11 cellular contexts compared by ENCODE assay signal in the genomic region with DNA sequence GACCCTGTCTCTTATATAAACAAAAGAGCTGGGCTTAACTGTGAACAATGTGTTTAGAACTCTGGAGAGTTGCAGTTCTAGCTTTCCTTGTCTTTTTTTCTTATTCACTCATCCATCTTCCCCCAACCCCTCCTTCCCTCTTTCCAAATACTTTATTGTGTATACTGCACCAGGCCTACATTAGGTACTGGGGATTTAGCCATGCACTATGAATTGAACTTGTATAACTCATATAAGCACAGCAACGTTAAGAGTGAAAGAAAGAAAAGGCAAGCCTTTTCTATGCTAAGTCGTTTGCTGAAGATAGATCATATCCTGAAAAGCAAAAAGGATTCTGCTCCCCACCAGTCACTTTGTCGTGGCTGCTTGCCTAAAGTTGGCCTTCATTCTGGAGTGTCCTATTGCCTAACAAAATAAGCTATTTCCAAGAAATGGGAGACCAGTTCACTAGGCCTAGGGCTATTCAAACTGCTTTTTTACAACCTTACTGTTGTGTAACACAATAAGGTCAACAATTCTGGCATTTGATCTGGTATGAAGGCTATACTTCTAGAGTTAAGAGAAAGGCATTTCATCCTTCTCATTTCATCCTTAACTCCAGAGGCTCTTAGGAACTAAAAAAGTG. TPM values are rescaled to one million over a fixed set of nuclear protein-coding genes. Genes with fewer than 3 reads are reported as not detected.
DNase-seq lines count a peak whose midpoint lies in the region; ATAC-seq and TF ChIP-seq lines count a peak whose summit lies in the region.
"Had no signal": no experiment of that assay in that cellular context is flagged by ENCODE, and none has a peak within 500 bp of the region (broad histone marks: within the 10 kb centered on the region; RNA-seq: fewer than 3 reads in every experiment).

No MANE protein-coding gene starts in this region.

- DNase-seq in MCF 10A (ENCODE audit: unreplicated experiment) = peak; percentile 64
- DNase-seq in breast epithelium (ENCODE audit: low spot score in 2 of 2) = no peak
- DNase-seq in fibroblast of the aortic adventitia (ENCODE audit: low read depth) = peak; percentile 71
- DNase-seq in mucosa of descending colon = no peak
- no peak for DNase-seq in upper lobe of right lung
- no peak for DNase-seq in A673 (ENCODE audit: low spot score)
- no peak for DNase-seq in GM19238 (ENCODE audit: insufficient read length, low spot score)
- DNase-seq in NCI-H1417 (lab: John Stamatoyannopoulos, UW) = no peak
- DNase-seq: activated CD4-positive, CD25-positive, alpha-beta regulatory T cell treated with anti-CD3 and anti-CD28 coated beads, Interleukin-2, amount 50 U/mL, for 72 hours; activated T-cell treated with anti-CD3 and anti-CD28 coated beads, Interleukin-2, amount 50 U/mL, for 1 hour; Calu3 had no signal

- H3K36me3 Mint-ChIP-seq in MCF 10A (ENCODE audit: insufficient read depth, unreplicated experiment) = peaks cover 50% of the 10 kb centered on the region

- peak; percentile 55 for ATAC-seq in mucosa of descending colon
- peak; percentile 47 for ATAC-seq in upper lobe of right lung

- TF ChIP-seq POLR2A in breast epithelium (IDR thresholded peaks at IDR 0.05) = no peak

- no peaks in the 10 kb centered on the region for H3K36me3 ChIP-seq in breast epithelium
- no peaks in the 10 kb centered on the region for H3K36me3 ChIP-seq in mucosa of descending colon (ENCODE audit: low read depth)
- peaks cover 32% of the 10 kb centered on the region for H3K36me3 ChIP-seq in upper lobe of right lung
- peaks cover 15% of the 10 kb centered on the region for H3K36me3 ChIP-seq in A673 (ENCODE audit: insufficient read depth, low read length, poor library complexity, severe bottlenecking)

- H3K4me1 ChIP-seq in breast epithelium (peaks cover 0 to 5% of the 10 kb centered on the region in 2 donors), mucosa of descending colon (ENCODE audit: low read depth) (peaks cover 9% of the 10 kb centered on the region), upper lobe of right lung (peaks cover 9% of the 10 kb centered on the region), A673 (ENCODE audit: insufficient read depth, low read length, poor library complexity, severe bottlenecking) (no peaks in the 10 kb centered on the region)

- BruUV-seq in MCF 10A (replicated peaks; lab: Mats Ljungman, UMichigan) (no TSS peak), A673 (replicated peaks; lab: Mats Ljungman, UMichigan) (no TSS peak)

- peak overlapping the region; percentile 7 for H3K27ac Mint-ChIP-seq in MCF 10A (ENCODE audit: low read depth, unreplicated experiment)

- H3K9me3 Mint-ChIP-seq in MCF 10A (ENCODE audit: unreplicated experiment) = no peaks in the 10 kb centered on the region

- POLR2A ChIA-PET in MCF 10A (lab: Yijun Ruan, JAX) (interaction anchor here (0.6 to 2.6 kb wide), 6 partner anchors 9 to 167 kb away, joined by 3 to 11 read pairs (median 3); partner anchors contain the start of gene SEPTIN11), A673 (lab: Charles Lee; ENCODE audit: low non-redundant PET) (no interaction called here)

- peaks cover 20% of the 10 kb centered on the region for H3K4me1 Mint-ChIP-seq in MCF 10A (ENCODE audit: insufficient read depth, unreplicated experiment)

- H3K27me3 Mint-ChIP-seq in MCF 10A (ENCODE audit: insufficient read depth, unreplicated experiment) = no peaks in the 10 kb centered on the region

- H3K27ac ChIP-seq in breast epithelium (peak overlapping the region in 1 of 2 donors; percentile 65), upper lobe of right lung (no peak overlapping the region), A673 (ENCODE audit: low read depth, low read length, poor library complexity, severe bottlenecking) (no peak overlapping the region)

- H3K4me3 Mint-ChIP-seq in MCF 10A (ENCODE audit: unreplicated experiment) = no peak overlapping the region

- H3K9me3 ChIP-seq in breast epithelium (no peaks in the 10 kb centered on the region), mucosa of descending colon (no peaks in the 10 kb centered on the region), upper lobe of right lung (no peaks in the 10 kb centered on the region), A673 (ENCODE audit: low read depth, low read length, poor library complexity, severe bottlenecking) (no peaks in the 10 kb centered on the region)

- H3K4me3 ChIP-seq in breast epithelium (no peak overlapping the region), fibroblast of the aortic adventitia (ENCODE audit: low read depth, low read length) (no peak overlapping the region), mucosa of descending colon (no peak overlapping the region), upper lobe of right lung (no peak overlapping the region), A673 (ENCODE audit: low read depth, low read length, poor library complexity, severe bottlenecking) (no peak overlapping the region)

- CTCF ChIA-PET in MCF 10A (lab: Yijun Ruan, JAX) (interaction anchor here (0.6 to 6.3 kb wide), 13 partner anchors 10 to 613 kb away, joined by 3 to 61 read pairs (median 3); no protein-coding TSS in a partner anchor), A673 (lab: Charles Lee) (interaction anchor here (0.9 kb wide), 1 partner anchor 160 kb away, joined by 3 read pairs; no protein-coding TSS in a partner anchor)

- no peak for TF ChIP-seq CTCF in MCF 10A (IDR thresholded peaks at IDR 0.05; ENCODE audit: unreplicated experiment)
- TF ChIP-seq CTCF in breast epithelium (IDR thresholded peaks at IDR 0.05) = no peak
- no peak for TF ChIP-seq CTCF in fibroblast of the aortic adventitia (IDR thresholded peaks at IDR 0.05; ENCODE audit: insufficient read depth, low read length)
- no peak for TF ChIP-seq CTCF in mucosa of descending colon (IDR thresholded peaks at IDR 0.05)
- no peak for TF ChIP-seq CTCF in upper lobe of right lung (IDR thresholded peaks at IDR 0.05)
- TF ChIP-seq CTCF in A673 (conservative IDR thresholded peaks at IDR 0.05; ENCODE audit: low read depth, low read length) = no peak

- no peaks in the 10 kb centered on the region for H3K27me3 ChIP-seq in breast epithelium
- no peaks in the 10 kb centered on the region for H3K27me3 ChIP-seq in upper lobe of right lung
- no peaks in the 10 kb centered on the region for H3K27me3 ChIP-seq in A673 (replicated peaks; ENCODE audit: insufficient read depth, low read depth, low read length, poor library complexity)

- intact Hi-C loops in MCF 10A (cut with micrococcal nuclease) = loop anchor here (1.0 to 10.0 kb wide), 4 partner anchors 93 to 609 kb away; partner anchors contain the start of gene SHROOM3
- intact Hi-C loops in breast epithelium (cut with DNase I; ENCODE audit: low total_unique reads) = no loop called here
- intact Hi-C loops in mucosa of descending colon (cut with DNase I, micrococcal nuclease) = no loop called here
- intact Hi-C loops in upper lobe of right lung (cut with DNase I) = no loop called here
- intact Hi-C loops in A673 (cut with micrococcal nuclease; ENCODE audit: unreplicated experiment) = loop anchor here (2.0 kb wide), 1 partner anchor 533 kb away; no protein-coding TSS in a partner anchor

RNA-seq across cellular contexts. Expression of gene CCNI, which starts 32.2 kb away (rescaled TPM):
- total RNA-seq in MCF 10A (2022) = 297 and 368 TPM in 2 replicates
- 100 to 1,000 TPM; 267 to 346 (median 271) TPM for total RNA-seq in breast epithelium
- 136 and 190 TPM in 2 replicates for total RNA-seq in fibroblast of the aortic adventitia (ENCODE audit: low replicate concordance)
- 100 to 1,000 TPM; 175 to 323 (median 190) TPM for total RNA-seq in mucosa of descending colon
- 319 TPM for total RNA-seq in upper lobe of right lung
- 133 and 134 TPM in 2 replicates for total RNA-seq in A673 (2021)

Comparison
In these comparisons a context has a peak if more than half of its experiments do, and no peak if none do; other contexts are left out.
1. DNase-seq: peak in MCF 10A (single experiment) and fibroblast of the aortic adventitia (single experiment); none in breast epithelium (0 of 2), mucosa of descending colon (0 of 3), upper lobe of right lung (single experiment), A673 (single experiment), GM19238 (single experiment) and NCI-H1417 (0 of 3).
2. intact Hi-C loops: an anchor here in MCF 10A (1.0 to 10.0 kb wide) and A673 (2.0 kb wide); none called in breast epithelium, mucosa of descending colon and upper lobe of right lung.